In the genomic region with DNA sequence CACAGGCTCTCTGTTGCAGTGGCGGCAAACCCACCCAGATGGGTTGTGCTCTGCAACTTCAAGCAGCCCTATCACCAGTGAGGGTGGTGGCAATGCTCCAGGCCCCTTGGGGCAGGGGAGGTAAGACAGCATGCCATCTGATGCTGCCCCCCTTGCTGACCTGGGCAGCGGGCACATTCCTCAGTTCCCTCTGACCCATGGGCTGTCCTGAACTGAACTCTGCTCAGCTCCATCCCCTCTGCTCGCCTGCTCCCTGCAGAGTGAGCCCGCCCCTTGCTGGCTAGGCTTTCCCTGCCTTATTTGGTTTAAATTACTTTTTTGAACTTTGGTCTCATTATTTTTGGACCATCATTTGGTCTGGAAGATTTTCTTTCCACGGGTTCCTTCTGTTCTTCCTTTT, we compare ENCODE assay signal across 1 cellular context.
TF ChIP-seq lines count a peak whose summit lies in the region.

No MANE protein-coding gene starts in this region.

TF ChIP-seq in IMR-90, 13 proteins besides CTCF, POLR2A, EP300 and RAD21:
- TF ChIP-seq RCOR1 (IDR thresholded peaks at IDR 0.05; ENCODE audit: insufficient replicate concordance, low read length) (no peak), CEBPB (IDR thresholded peaks at IDR 0.05; ENCODE audit: low read depth, low read length) (no peak), RFX5 (IDR thresholded peaks at IDR 0.05; ENCODE audit: low read depth, low read length) (no peak), NFE2L2 (IDR thresholded peaks at IDR 0.05; ENCODE audit: low read depth, low read length) (no peak), MAFK (IDR thresholded peaks at IDR 0.05; ENCODE audit: low read depth, low read length) (no peak), FOS (IDR thresholded peaks at IDR 0.05; ENCODE audit: low read depth, low read length) (no peak), MXI1 (IDR thresholded peaks at IDR 0.05; ENCODE audit: borderline replicate concordance, low read depth, low read length) (no peak), MAZ (IDR thresholded peaks at IDR 0.05; ENCODE audit: borderline replicate concordance, low read depth, low read length) (no peak), CHD1 (IDR thresholded peaks at IDR 0.05; ENCODE audit: low read depth, low read length) (no peak), SMC3 (IDR thresholded peaks at IDR 0.05; ENCODE audit: low read depth, low read length) (no peak)
- TF ChIP-seq, protein P1, sequence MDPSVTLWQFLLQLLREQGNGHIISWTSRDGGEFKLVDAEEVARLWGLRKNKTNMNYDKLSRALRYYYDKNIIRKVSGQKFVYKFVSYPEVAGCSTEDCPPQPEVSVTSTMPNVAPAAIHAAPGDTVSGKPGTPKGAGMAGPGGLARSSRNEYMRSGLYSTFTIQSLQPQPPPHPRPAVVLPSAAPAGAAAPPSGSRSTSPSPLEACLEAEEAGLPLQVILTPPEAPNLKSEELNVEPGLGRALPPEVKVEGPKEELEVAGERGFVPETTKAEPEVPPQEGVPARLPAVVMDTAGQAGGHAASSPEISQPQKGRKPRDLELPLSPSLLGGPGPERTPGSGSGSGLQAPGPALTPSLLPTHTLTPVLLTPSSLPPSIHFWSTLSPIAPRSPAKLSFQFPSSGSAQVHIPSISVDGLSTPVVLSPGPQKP (IDR thresholded peaks at IDR 0.05; ENCODE audit: borderline replicate concordance, low read depth, low read length): no peak
